ENCODE assay signal across 1 cellular context in the genomic region with DNA sequence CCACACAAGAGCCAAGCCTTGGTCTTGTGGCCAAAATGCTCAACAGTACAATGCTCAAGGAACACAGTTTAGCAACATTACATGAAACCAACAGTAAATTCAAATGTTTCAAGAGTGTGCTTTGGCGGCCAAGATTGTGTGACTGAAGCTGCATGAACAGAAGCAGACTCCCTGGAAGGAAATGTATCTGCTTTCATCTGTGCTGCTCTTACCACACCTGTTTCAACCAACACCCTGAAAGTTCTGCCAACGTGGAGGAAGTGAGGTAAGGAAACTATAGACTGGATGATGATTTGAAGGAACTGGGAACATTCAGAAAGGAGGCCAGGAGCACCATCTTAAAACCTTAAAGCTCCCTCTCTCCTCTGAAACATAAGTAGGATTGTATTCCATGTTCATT.
TF ChIP-seq lines count a peak whose summit lies in the region.

No MANE protein-coding gene starts in this region.

TF ChIP-seq in GM12878, 131 proteins besides CTCF, POLR2A, EP300 and RAD21 (continued from another document):
- no peak for TF ChIP-seq HDGF (IDR thresholded peaks at IDR 0.05)
- TF ChIP-seq NFIC (IDR thresholded peaks at IDR 0.05; ENCODE audit: low read depth, low read length), result no peak
- no peak for TF ChIP-seq CHD1 (IDR thresholded peaks at IDR 0.05; ENCODE audit: low read depth, low read length)
- no peak for TF ChIP-seq TAF1 (IDR thresholded peaks at IDR 0.05; ENCODE audit: borderline replicate concordance, low read depth, low read length)
- TF ChIP-seq ZNF24 (IDR thresholded peaks at IDR 0.05), result no peak
- TF ChIP-seq PAX5 (IDR thresholded peaks at IDR 0.05; ENCODE audit: borderline replicate concordance, low read depth, low read length), result no peak
- no peak for TF ChIP-seq STAT1 (conservative IDR thresholded peaks at IDR 0.05)
- no peak for TF ChIP-seq CHD2 (IDR thresholded peaks at IDR 0.05; ENCODE audit: borderline replicate concordance, low read depth, low read length)
- TF ChIP-seq YBX1 (IDR thresholded peaks at IDR 0.05), result no peak
- TF ChIP-seq SMAD1 (IDR thresholded peaks at IDR 0.05; ENCODE audit: low read depth, partially characterized antibody), result no peak
- TF ChIP-seq IKZF1 (conservative IDR thresholded peaks at IDR 0.05), result no peak
- TF ChIP-seq, protein P1, sequence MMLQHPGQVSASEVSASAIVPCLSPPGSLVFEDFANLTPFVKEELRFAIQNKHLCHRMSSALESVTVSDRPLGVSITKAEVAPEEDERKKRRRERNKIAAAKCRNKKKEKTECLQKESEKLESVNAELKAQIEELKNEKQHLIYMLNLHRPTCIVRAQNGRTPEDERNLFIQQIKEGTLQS (IDR thresholded peaks at IDR 0.05; ENCODE audit: borderline replicate concordance, extremely low read depth, low read depth, low read length), result no peak
- TF ChIP-seq SPI1 (IDR thresholded peaks at IDR 0.05; ENCODE audit: borderline replicate concordance, insufficient read depth, low read depth, low read length), result peak; percentile 44; the same call in 1 of the 2 replicates
- peak; percentile 72 for TF ChIP-seq EED (IDR thresholded peaks at IDR 0.05; ENCODE audit: low read depth)
- TF ChIP-seq CBX5 (IDR thresholded peaks at IDR 0.05; ENCODE audit: low read depth), result no peak
- 0 out of 2 replicates have a peak, but pooled peaks have one; percentile 31 for TF ChIP-seq CREB1 (IDR thresholded peaks at IDR 0.05; ENCODE audit: low read depth)
- TF ChIP-seq ZNF622 (IDR thresholded peaks at IDR 0.05), result no peak
- TF ChIP-seq, protein P2, sequence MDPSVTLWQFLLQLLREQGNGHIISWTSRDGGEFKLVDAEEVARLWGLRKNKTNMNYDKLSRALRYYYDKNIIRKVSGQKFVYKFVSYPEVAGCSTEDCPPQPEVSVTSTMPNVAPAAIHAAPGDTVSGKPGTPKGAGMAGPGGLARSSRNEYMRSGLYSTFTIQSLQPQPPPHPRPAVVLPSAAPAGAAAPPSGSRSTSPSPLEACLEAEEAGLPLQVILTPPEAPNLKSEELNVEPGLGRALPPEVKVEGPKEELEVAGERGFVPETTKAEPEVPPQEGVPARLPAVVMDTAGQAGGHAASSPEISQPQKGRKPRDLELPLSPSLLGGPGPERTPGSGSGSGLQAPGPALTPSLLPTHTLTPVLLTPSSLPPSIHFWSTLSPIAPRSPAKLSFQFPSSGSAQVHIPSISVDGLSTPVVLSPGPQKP (IDR thresholded peaks at IDR 0.05; ENCODE audit: low read depth, low read length), result no peak
- TF ChIP-seq ZZZ3 (IDR thresholded peaks at IDR 0.05; ENCODE audit: control insufficient read depth, insufficient read length, low read depth), result no peak
- TF ChIP-seq IRF4 (IDR thresholded peaks at IDR 0.05; ENCODE audit: low read depth, low read length), result no peak
- no peak for TF ChIP-seq JUND (IDR thresholded peaks at IDR 0.05; ENCODE audit: low read depth, low read length)
- TF ChIP-seq, protein P3, sequence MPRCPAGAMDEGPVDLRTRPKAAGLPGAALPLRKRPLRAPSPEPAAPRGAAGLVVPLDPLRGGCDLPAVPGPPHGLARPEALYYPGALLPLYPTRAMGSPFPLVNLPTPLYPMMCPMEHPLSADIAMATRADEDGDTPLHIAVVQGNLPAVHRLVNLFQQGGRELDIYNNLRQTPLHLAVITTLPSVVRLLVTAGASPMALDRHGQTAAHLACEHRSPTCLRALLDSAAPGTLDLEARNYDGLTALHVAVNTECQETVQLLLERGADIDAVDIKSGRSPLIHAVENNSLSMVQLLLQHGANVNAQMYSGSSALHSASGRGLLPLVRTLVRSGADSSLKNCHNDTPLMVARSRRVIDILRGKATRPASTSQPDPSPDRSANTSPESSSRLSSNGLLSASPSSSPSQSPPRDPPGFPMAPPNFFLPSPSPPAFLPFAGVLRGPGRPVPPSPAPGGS (IDR thresholded peaks at IDR 0.05; ENCODE audit: borderline replicate concordance, insufficient read depth, low read depth, low read length, poor library complexity, severe bottlenecking), result no peak
- peak in 1 of 2 experiments; percentile 18; a peak in 1 of 4 replicates for TF ChIP-seq ETV6 (conservative IDR thresholded peaks at IDR 0.05 in 1 of 2, IDR thresholded peaks at IDR 0.05 in 1 of 2; ENCODE audit: borderline replicate concordance in 1 of 2, low read depth in 1 of 2)
- TF ChIP-seq ZBED1 (IDR thresholded peaks at IDR 0.05; ENCODE audit: borderline replicate concordance), result no peak
- TF ChIP-seq HDAC2 (IDR thresholded peaks at IDR 0.05), result no peak
- TF ChIP-seq, protein P4, sequence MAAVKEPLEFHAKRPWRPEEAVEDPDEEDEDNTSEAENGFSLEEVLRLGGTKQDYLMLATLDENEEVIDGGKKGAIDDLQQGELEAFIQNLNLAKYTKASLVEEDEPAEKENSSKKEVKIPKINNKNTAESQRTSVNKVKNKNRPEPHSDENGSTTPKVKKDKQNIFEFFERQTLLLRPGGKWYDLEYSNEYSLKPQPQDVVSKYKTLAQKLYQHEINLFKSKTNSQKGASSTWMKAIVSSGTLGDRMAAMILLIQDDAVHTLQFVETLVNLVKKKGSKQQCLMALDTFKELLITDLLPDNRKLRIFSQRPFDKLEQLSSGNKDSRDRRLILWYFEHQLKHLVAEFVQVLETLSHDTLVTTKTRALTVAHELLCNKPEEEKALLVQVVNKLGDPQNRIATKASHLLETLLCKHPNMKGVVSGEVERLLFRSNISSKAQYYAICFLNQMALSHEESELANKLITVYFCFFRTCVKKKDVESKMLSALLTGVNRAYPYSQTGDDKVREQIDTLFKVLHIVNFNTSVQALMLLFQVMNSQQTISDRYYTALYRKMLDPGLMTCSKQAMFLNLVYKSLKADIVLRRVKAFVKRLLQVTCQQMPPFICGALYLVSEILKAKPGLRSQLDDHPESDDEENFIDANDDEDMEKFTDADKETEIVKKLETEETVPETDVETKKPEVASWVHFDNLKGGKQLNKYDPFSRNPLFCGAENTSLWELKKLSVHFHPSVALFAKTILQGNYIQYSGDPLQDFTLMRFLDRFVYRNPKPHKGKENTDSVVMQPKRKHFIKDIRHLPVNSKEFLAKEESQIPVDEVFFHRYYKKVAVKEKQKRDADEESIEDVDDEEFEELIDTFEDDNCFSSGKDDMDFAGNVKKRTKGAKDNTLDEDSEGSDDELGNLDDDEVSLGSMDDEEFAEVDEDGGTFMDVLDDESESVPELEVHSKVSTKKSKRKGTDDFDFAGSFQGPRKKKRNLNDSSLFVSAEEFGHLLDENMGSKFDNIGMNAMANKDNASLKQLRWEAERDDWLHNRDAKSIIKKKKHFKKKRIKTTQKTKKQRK (IDR thresholded peaks at IDR 0.05; ENCODE audit: low read depth, low read length), result no peak
- TF ChIP-seq BRCA1 (IDR thresholded peaks at IDR 0.05; ENCODE audit: low read depth, low read length), result no peak
- TF ChIP-seq POLR2AphosphoS5 (IDR thresholded peaks at IDR 0.05; ENCODE audit: low read length), result no peak
- no peak for TF ChIP-seq NR2F1 (conservative IDR thresholded peaks at IDR 0.05)
- no peak for TF ChIP-seq SREBF2 (IDR thresholded peaks at IDR 0.05; ENCODE audit: low read length)
- no peak for TF ChIP-seq SIN3A (IDR thresholded peaks at IDR 0.05; ENCODE audit: low read depth, low read length)
- TF ChIP-seq NFXL1 (IDR thresholded peaks at IDR 0.05; ENCODE audit: borderline replicate concordance), result no peak
- TF ChIP-seq BACH1 (IDR thresholded peaks at IDR 0.05; ENCODE audit: borderline replicate concordance), result no peak
- no peak for TF ChIP-seq PAX8 (IDR thresholded peaks at IDR 0.05)
- no peak for TF ChIP-seq POU2F2 (IDR thresholded peaks at IDR 0.05; ENCODE audit: borderline replicate concordance, low read depth, low read length)
- TF ChIP-seq TCF7 (IDR thresholded peaks at IDR 0.05; ENCODE audit: borderline replicate concordance), result no peak
- peak; percentile 48; the same call in 1 of the 2 replicates for TF ChIP-seq RUNX3 (IDR thresholded peaks at IDR 0.05; ENCODE audit: low read length)
- TF ChIP-seq CEBPB (IDR thresholded peaks at IDR 0.05; ENCODE audit: borderline replicate concordance in 1 of 2, low read depth in 2 of 2, low read length in 2 of 2), result no peak
- no peak for TF ChIP-seq MYC (IDR thresholded peaks at IDR 0.05; ENCODE audit: insufficient read depth, insufficient read length, insufficient replicate concordance, low read length, severe bottlenecking)
- no peak for TF ChIP-seq RCOR1 (conservative IDR thresholded peaks at IDR 0.05; ENCODE audit: low read depth, low read length)
- no peak for TF ChIP-seq SIX5 (IDR thresholded peaks at IDR 0.05; ENCODE audit: low read depth, low read length, severe bottlenecking)
- TF ChIP-seq, protein P5, sequence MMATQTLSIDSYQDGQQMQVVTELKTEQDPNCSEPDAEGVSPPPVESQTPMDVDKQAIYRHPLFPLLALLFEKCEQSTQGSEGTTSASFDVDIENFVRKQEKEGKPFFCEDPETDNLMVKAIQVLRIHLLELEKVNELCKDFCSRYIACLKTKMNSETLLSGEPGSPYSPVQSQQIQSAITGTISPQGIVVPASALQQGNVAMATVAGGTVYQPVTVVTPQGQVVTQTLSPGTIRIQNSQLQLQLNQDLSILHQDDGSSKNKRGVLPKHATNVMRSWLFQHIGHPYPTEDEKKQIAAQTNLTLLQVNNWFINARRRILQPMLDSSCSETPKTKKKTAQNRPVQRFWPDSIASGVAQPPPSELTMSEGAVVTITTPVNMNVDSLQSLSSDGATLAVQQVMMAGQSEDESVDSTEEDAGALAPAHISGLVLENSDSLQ (IDR thresholded peaks at IDR 0.05), result no peak
- TF ChIP-seq STAT3 (IDR thresholded peaks at IDR 0.05; ENCODE audit: low read depth, low read length), result no peak
- TF ChIP-seq TCF12 (IDR thresholded peaks at IDR 0.05; ENCODE audit: low read depth, low read length), result 0 out of 2 replicates have a peak, but pooled peaks have one; percentile 21
- peak; percentile 37; the same call in 1 of the 2 replicates for TF ChIP-seq TCF3 (IDR thresholded peaks at IDR 0.05; ENCODE audit: borderline replicate concordance, insufficient read depth, low read depth, low read length)
- no peak for TF ChIP-seq RELA (IDR thresholded peaks at IDR 0.05; ENCODE audit: borderline replicate concordance, partially characterized antibody)
